ENCODE assay signal across 7 cellular contexts in genomic region chr15:67075555-67076135, GRCh38. TPM values are rescaled to one million over a fixed set of nuclear protein-coding genes. Genes with fewer than 3 reads are reported as not detected.
DNase-seq lines count a peak whose midpoint lies in the region; ATAC-seq and TF ChIP-seq lines count a peak whose summit lies in the region.
"Not testable (repeated sequence)": the region's sequence is repeated elsewhere in the genome, so short reads cannot be mapped to it uniquely, and the experiment has no call there.

No MANE protein-coding gene starts in this region.

- H3K4me1 Mint-ChIP-seq in activated CD4-positive, alpha-beta memory T cell treated with anti-CD3 and anti-CD28 coated beads for 36 hours (ENCODE audit: low read depth), result peaks cover 86% of the 10 kb centered on the region
- peaks cover 44% of the 10 kb centered on the region for H3K4me1 Mint-ChIP-seq in activated naive CD8-positive, alpha-beta T cell treated with anti-CD3 and anti-CD28 coated beads, Interleukin-2, amount 10 ng/mL, durations not matched to agents 7 days and 5 days
- H3K4me1 Mint-ChIP-seq in naive B cell, result peaks cover 76 to 99% (median 83%) of the 10 kb centered on the region in 3 donors

- H3K9me3 ChIP-seq in PC-9 (ENCODE audit: insufficient read depth, low read depth); esophagus muscularis mucosa; spleen: not testable (repeated sequence)

- H3F3A ChIP-seq in PC-9 (ENCODE audit: insufficient read depth, low read depth), result peaks cover 49% of the 10 kb centered on the region

- not testable (repeated sequence) for ATAC-seq in activated naive CD8-positive, alpha-beta T cell treated with anti-CD3 and anti-CD28 coated beads, Interleukin-2, amount 10 ng/mL, durations not matched to agents 7 days and 5 days (ENCODE audit: low read depth); naive B cell (ENCODE audit: low read depth in 2 of 2)

- peaks cover 100% of the 10 kb centered on the region for H3K79me2 ChIP-seq in PC-9 (ENCODE audit: low read depth)

- H3K27me3 Mint-ChIP-seq in activated CD4-positive, alpha-beta memory T cell treated with anti-CD3 and anti-CD28 coated beads for 36 hours; activated naive CD8-positive, alpha-beta T cell treated with anti-CD3 and anti-CD28 coated beads, Interleukin-2, amount 10 ng/mL, durations not matched to agents 7 days and 5 days; naive B cell: not testable (repeated sequence)

- TF ChIP-seq POLR2A in esophagus muscularis mucosa (IDR thresholded peaks at IDR 0.05; ENCODE audit: low read depth); spleen (IDR thresholded peaks at IDR 0.05): not testable (repeated sequence)

- peak overlapping the region; percentile 11 for H3K4me3 Mint-ChIP-seq in activated CD4-positive, alpha-beta memory T cell treated with anti-CD3 and anti-CD28 coated beads for 36 hours
- H3K4me3 Mint-ChIP-seq in activated naive CD8-positive, alpha-beta T cell treated with anti-CD3 and anti-CD28 coated beads, Interleukin-2, amount 10 ng/mL, durations not matched to agents 7 days and 5 days, result not testable (repeated sequence)
- peak overlapping the region; percentile 77 to 95 (median 84) for H3K4me3 Mint-ChIP-seq in naive B cell

- H3K9me2 ChIP-seq in PC-9 (ENCODE audit: insufficient read depth), result not testable (repeated sequence)

- peaks cover 16% of the 10 kb centered on the region for H3K36me3 Mint-ChIP-seq in activated CD4-positive, alpha-beta memory T cell treated with anti-CD3 and anti-CD28 coated beads for 36 hours
- peaks cover 21% of the 10 kb centered on the region for H3K36me3 Mint-ChIP-seq in activated naive CD8-positive, alpha-beta T cell treated with anti-CD3 and anti-CD28 coated beads, Interleukin-2, amount 10 ng/mL, durations not matched to agents 7 days and 5 days
- H3K36me3 Mint-ChIP-seq in naive B cell, result peaks cover 4 to 19% of the 10 kb centered on the region in 2 donors

- H3K27me3 ChIP-seq in PC-9 (ENCODE audit: insufficient read depth, low read depth); esophagus muscularis mucosa; spleen (replicated peaks in 1 of 7): not testable (repeated sequence)

- 95% methylated on average over 14 of the region's 14 CpGs for WGBS in esophagus muscularis mucosa
- WGBS in spleen, 5 donors, result 94 to 98% (median 96%) methylated on average over 14 of the region's 14 CpGs

- H4K20me1 ChIP-seq in PC-9 (ENCODE audit: insufficient read depth), result peaks cover 25% of the 10 kb centered on the region

- H3K4me1 ChIP-seq in PC-9 (replicated peaks; ENCODE audit: insufficient read depth) (peaks cover 97% of the 10 kb centered on the region), esophagus muscularis mucosa (peaks cover 61 to 96% (median 92%) of the 10 kb centered on the region in 4 donors), spleen (peaks cover 64 to 100% (median 91%) of the 10 kb centered on the region in 6 donors)

- not testable (repeated sequence) for BruUV-seq in PC-9 (replicated peaks; lab: Mats Ljungman, UMichigan)

- not testable (repeated sequence) for DNase-seq in PC-9; activated CD4-positive, alpha-beta memory T cell treated with anti-CD3 and anti-CD28 coated beads for 36 hours; activated naive CD8-positive, alpha-beta T cell treated with anti-CD3 and anti-CD28 coated beads, Interleukin-2, amount 10 ng/mL, durations not matched to agents 7 days and 5 days; esophagus muscularis mucosa (ENCODE audit: extremely low spot score); naive B cell; spleen

- H3K4me3 ChIP-seq in GM08714 (ENCODE audit: low read length), result peak overlapping the region; percentile 13; the same call in 1 of the 2 replicates
- H3K4me3 ChIP-seq in PC-9, esophagus muscularis mucosa, spleen: not testable (repeated sequence)

- H2AFZ ChIP-seq in PC-9, result not testable (repeated sequence)

- H3K36me3 ChIP-seq in PC-9 (ENCODE audit: low read depth) (peaks cover 29% of the 10 kb centered on the region), spleen (peaks cover 0 to 15% (median 0%) of the 10 kb centered on the region in 6 donors)
- not testable (repeated sequence) for H3K36me3 ChIP-seq in esophagus muscularis mucosa

- POLR2A ChIA-PET in PC-9 (lab: Charles Lee; ENCODE audit: unreplicated experiment), result interaction anchor here (0.6 kb wide), 1 partner anchor 144 kb away, joined by 4 read pairs; no protein-coding TSS in a partner anchor
- POLR2A ChIA-PET in activated CD4-positive, alpha-beta memory T cell treated with anti-CD3 and anti-CD28 coated beads for 36 hours (lab: Charles Lee), result interaction anchor here (1.0 to 1.8 kb wide), 5 partner anchors 10 to 56 kb away, joined by 3 to 6 read pairs (median 3); partner anchors contain the start of gene SMAD3
- POLR2A ChIA-PET in activated naive CD8-positive, alpha-beta T cell treated with anti-CD3 and anti-CD28 coated beads, Interleukin-2, amount 10 ng/mL, durations not matched to agents 7 days and 5 days (lab: Charles Lee), result interaction anchor here (3.1 kb wide), 1 partner anchor 10 kb away, joined by 14 read pairs; the partner anchor contains the start of gene SMAD3

- H3K27ac Mint-ChIP-seq in activated CD4-positive, alpha-beta memory T cell treated with anti-CD3 and anti-CD28 coated beads for 36 hours, result peak overlapping the region; percentile 89
- peak overlapping the region; percentile 75 for H3K27ac Mint-ChIP-seq in activated naive CD8-positive, alpha-beta T cell treated with anti-CD3 and anti-CD28 coated beads, Interleukin-2, amount 10 ng/mL, durations not matched to agents 7 days and 5 days
- H3K27ac Mint-ChIP-seq in naive B cell, result peak overlapping the region in 5 of 6 donors; percentile 92 to 98 (median 93)

- H3K4me2 ChIP-seq in PC-9, result peak overlapping the region; percentile 57; the same call in 1 of the 2 replicates

- not testable (repeated sequence) for H3K9me3 Mint-ChIP-seq in activated CD4-positive, alpha-beta memory T cell treated with anti-CD3 and anti-CD28 coated beads for 36 hours; activated naive CD8-positive, alpha-beta T cell treated with anti-CD3 and anti-CD28 coated beads, Interleukin-2, amount 10 ng/mL, durations not matched to agents 7 days and 5 days; naive B cell

- H3K27ac ChIP-seq in PC-9, result peak overlapping the region; percentile 64; the same call in 1 of the 2 replicates
- H3K27ac ChIP-seq in esophagus muscularis mucosa (replicated peaks in 1 of 4), result peak overlapping the region; percentile 47 to 67 (median 57)
- peak overlapping the region in 5 of 8 donors; percentile 22 to 76 (median 72) for H3K27ac ChIP-seq in spleen

- CTCF ChIA-PET in PC-9 (lab: Charles Lee); activated CD4-positive, alpha-beta memory T cell treated with anti-CD3 and anti-CD28 coated beads for 36 hours (lab: Charles Lee): not testable (repeated sequence)

- intact Hi-C loops in PC-9 (cut with micrococcal nuclease; ENCODE audit: unreplicated experiment), result loop anchor here (1.0 kb wide), 1 partner anchor 31 kb away; no protein-coding TSS in a partner anchor
- intact Hi-C loops in activated CD4-positive, alpha-beta memory T cell treated with anti-CD3 and anti-CD28 coated beads for 36 hours (cut with micrococcal nuclease), result loop anchor here (1.0 to 2.0 kb wide), 2 partner anchors 7 to 165 kb away; no protein-coding TSS in a partner anchor
- intact Hi-C loops in esophagus muscularis mucosa (cut with DNase I); spleen (cut with DNase I; ENCODE audit: low total_unique reads): not testable (repeated sequence)

- not testable (repeated sequence) for TF ChIP-seq EP300 in esophagus muscularis mucosa (IDR thresholded peaks at IDR 0.05)

- not testable (repeated sequence) for TF ChIP-seq CTCF in PC-9 (conservative IDR thresholded peaks at IDR 0.05); esophagus muscularis mucosa (IDR thresholded peaks at IDR 0.05); spleen (IDR thresholded peaks at IDR 0.05 in 8 of 11, conservative IDR thresholded peaks at IDR 0.05 in 3 of 11)

RNA-seq across cellular contexts. Expression of gene SMAD3, which starts 10.2 kb away (rescaled TPM):
- total RNA-seq in PC-9 (2021), result 99.5 and 109 TPM in 2 replicates
- 10 to 100 TPM; 50.2 to 50.5 TPM for total RNA-seq in activated CD4-positive, alpha-beta memory T cell treated with anti-CD3 and anti-CD28 coated beads for 36 hours
- total RNA-seq in activated naive CD8-positive, alpha-beta T cell treated with anti-CD3 and anti-CD28 coated beads, Interleukin-2, amount 10 ng/mL, durations not matched to agents 7 days and 5 days, result 10 to 100 TPM; 74.1 to 75.9 TPM
- total RNA-seq in esophagus muscularis mucosa, result 10 to 100 TPM; 21.2 to 32.3 (median 24.2) TPM
- polyA plus RNA-seq in naive B cell (ENCODE audit: low read depth in 6 of 6), result 10 to 100 TPM; 34.7 to 68.7 (median 38.0) TPM
- total RNA-seq in spleen, result 10 to 100 TPM; 27.3 to 78.4 (median 47.5) TPM
- 1 to 10 TPM; 8.3 to 8.9 (median 8.6) TPM for polyA plus RNA-seq in spleen
